Comparison of ENCODE assay signal across 17 cellular contexts in the genomic region with DNA sequence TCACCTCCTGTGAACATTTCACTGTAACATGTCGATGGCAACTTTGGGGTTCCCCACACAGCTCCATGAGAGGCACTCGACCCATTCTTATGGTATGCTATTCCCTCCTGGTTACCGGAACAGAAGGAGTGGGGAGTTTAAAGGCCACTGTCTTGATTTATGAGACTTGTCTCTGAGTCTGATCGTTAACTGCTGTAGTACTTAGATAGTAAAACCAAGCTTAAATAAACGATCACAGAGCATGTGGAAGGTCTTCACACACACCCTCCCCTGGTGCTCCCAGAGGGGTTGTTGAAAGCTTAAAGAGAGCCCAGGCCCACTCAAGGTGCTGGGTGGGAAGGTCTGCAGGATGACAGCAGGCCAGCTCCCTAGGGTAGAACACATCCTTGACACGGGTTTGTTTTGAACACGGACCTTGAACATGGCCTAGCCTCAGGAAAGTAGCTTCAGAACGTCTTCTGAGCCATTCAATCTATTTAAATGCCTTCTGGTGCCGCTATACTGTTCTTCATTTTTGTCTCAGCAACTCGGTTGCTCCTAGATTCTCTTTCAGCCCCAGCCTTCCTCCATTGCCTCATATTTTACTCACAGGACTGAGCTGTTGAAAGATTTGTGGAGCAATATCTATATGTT.
"Had no signal": no experiment of that assay in that cellular context is flagged by ENCODE, and none has a peak within 500 bp of the region (broad histone marks: within the 10 kb centered on the region; RNA-seq: fewer than 3 reads in every experiment).

No MANE protein-coding gene starts in this region.

- H3K4me3 ChIP-seq: lower lobe of right lung, pancreas had no signal

- H3K27me3 Mint-ChIP-seq: activated CD4-positive, alpha-beta memory T cell treated with anti-CD3 and anti-CD28 coated beads, Interleukin-2, amount 10 ng/mL, durations not matched to agents 7 days and 5 days; activated CD4-positive, alpha-beta T cell treated with anti-CD3 and anti-CD28 coated beads, Interleukin-2, amount 10 ng/mL, durations not matched to agents 24 days and 14 days; activated naive CD4-positive, alpha-beta T cell treated with anti-CD3 and anti-CD28 coated beads, Interleukin-2, amount 10 ng/mL, durations not matched to agents 7 days and 5 days had no signal

- H3K4me1 Mint-ChIP-seq: activated CD4-positive, alpha-beta memory T cell treated with anti-CD3 and anti-CD28 coated beads, Interleukin-2, amount 10 ng/mL, durations not matched to agents 7 days and 5 days; activated CD4-positive, alpha-beta T cell treated with anti-CD3 and anti-CD28 coated beads, Interleukin-2, amount 10 ng/mL, durations not matched to agents 24 days and 14 days; activated naive CD4-positive, alpha-beta T cell treated with anti-CD3 and anti-CD28 coated beads, Interleukin-2, amount 10 ng/mL, durations not matched to agents 7 days and 5 days; naive thymus-derived CD8-positive, alpha-beta T cell had no signal

- H3K4me1 ChIP-seq: pancreas had no signal

- H3K36me3 Mint-ChIP-seq: activated naive CD4-positive, alpha-beta T cell treated with anti-CD3 and anti-CD28 coated beads, Interleukin-2, amount 10 ng/mL, durations not matched to agents 7 days and 5 days; naive thymus-derived CD8-positive, alpha-beta T cell had no signal

- H3K9me3 Mint-ChIP-seq: activated CD4-positive, alpha-beta T cell treated with anti-CD3 and anti-CD28 coated beads, Interleukin-2, amount 10 ng/mL, durations not matched to agents 24 days and 14 days; T-helper 2 cell treated with Interferon-gamma antibody and Interleukin-4, amounts not matched to agents 5 μg/mL and 100 μg/mL, for 36 hours had no signal

- H3K27ac ChIP-seq: lower lobe of right lung, pancreas, VCaP had no signal

- H3K27ac Mint-ChIP-seq: activated CD4-positive, alpha-beta memory T cell treated with anti-CD3 and anti-CD28 coated beads, Interleukin-2, amount 10 ng/mL, durations not matched to agents 7 days and 5 days; activated CD4-positive, alpha-beta T cell treated with anti-CD3 and anti-CD28 coated beads, Interleukin-2, amount 10 ng/mL, durations not matched to agents 24 days and 14 days; activated naive CD4-positive, alpha-beta T cell treated with anti-CD3 and anti-CD28 coated beads, Interleukin-2, amount 10 ng/mL, durations not matched to agents 7 days and 5 days; endodermal cell; naive thymus-derived CD8-positive, alpha-beta T cell; T-helper 2 cell treated with Interferon-gamma antibody and Interleukin-4, amounts not matched to agents 5 μg/mL and 100 μg/mL, for 36 hours had no signal

- DNase-seq: activated CD4-positive, alpha-beta memory T cell treated with anti-CD3 and anti-CD28 coated beads, Interleukin-2, amount 10 ng/mL, durations not matched to agents 7 days and 5 days; activated CD4-positive, alpha-beta T cell treated with anti-CD3 and anti-CD28 coated beads, Interleukin-2, amount 10 ng/mL, durations not matched to agents 24 days and 14 days; activated effector memory CD4-positive, alpha-beta T cell treated with anti-CD3 and anti-CD28 coated beads, Interleukin-2, amount 50 U/mL, for 16 hours; activated naive CD4-positive, alpha-beta T cell treated with anti-CD3 and anti-CD28 coated beads, Interleukin-2, amount 10 ng/mL, durations not matched to agents 7 days and 5 days; amygdala; cerebellar nuclear complex; cortex of kidney; endodermal cell; hypothalamus; lower lobe of right lung; mesendoderm; naive thymus-derived CD8-positive, alpha-beta T cell; pancreas; stimulated activated CD4-positive, alpha-beta T cell treated with anti-CD3 and anti-CD28 coated beads, Interleukin-4, amount 100 ng/mL, for 1 hour; stimulated activated naive CD4-positive, alpha-beta T cell had no signal

- H3K9me3 ChIP-seq: lower lobe of right lung, pancreas had no signal

- H3K36me3 ChIP-seq: lower lobe of right lung, pancreas had no signal

- H3K27me3 ChIP-seq: pancreas had no signal

- H3K4me3 Mint-ChIP-seq: activated CD4-positive, alpha-beta memory T cell treated with anti-CD3 and anti-CD28 coated beads, Interleukin-2, amount 10 ng/mL, durations not matched to agents 7 days and 5 days; activated CD4-positive, alpha-beta T cell treated with anti-CD3 and anti-CD28 coated beads, Interleukin-2, amount 10 ng/mL, durations not matched to agents 24 days and 14 days; activated naive CD4-positive, alpha-beta T cell treated with anti-CD3 and anti-CD28 coated beads, Interleukin-2, amount 10 ng/mL, durations not matched to agents 7 days and 5 days; endodermal cell; naive thymus-derived CD8-positive, alpha-beta T cell; T-helper 2 cell treated with Interferon-gamma antibody and Interleukin-4, amounts not matched to agents 5 μg/mL and 100 μg/mL, for 36 hours had no signal
